Comparison of ENCODE assay signal across 1 cellular context in genomic region chr16:700684-701584, GRCh38.
A peak's percentile ranks its signal among the peaks of the same experiment; 100 is the strongest.
TF ChIP-seq lines count a peak whose summit lies in the region.

No MANE protein-coding gene starts in this region.

TF ChIP-seq in WTC11, 78 proteins besides CTCF, POLR2A, EP300 and RAD21 (continued from another document):
- TF ChIP-seq, protein P1, sequence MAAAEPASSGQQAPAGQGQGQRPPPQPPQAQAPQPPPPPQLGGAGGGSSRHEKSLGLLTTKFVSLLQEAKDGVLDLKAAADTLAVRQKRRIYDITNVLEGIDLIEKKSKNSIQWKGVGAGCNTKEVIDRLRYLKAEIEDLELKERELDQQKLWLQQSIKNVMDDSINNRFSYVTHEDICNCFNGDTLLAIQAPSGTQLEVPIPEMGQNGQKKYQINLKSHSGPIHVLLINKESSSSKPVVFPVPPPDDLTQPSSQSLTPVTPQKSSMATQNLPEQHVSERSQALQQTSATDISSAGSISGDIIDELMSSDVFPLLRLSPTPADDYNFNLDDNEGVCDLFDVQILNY (CRISPR knock-in tag; IDR thresholded peaks at IDR 0.05) = peak; percentile 96
- TF ChIP-seq SP1 (CRISPR knock-in tag; conservative IDR thresholded peaks at IDR 0.05) = peak; percentile 76
- peak; percentile 93; the same call in 1 of the 2 replicates for TF ChIP-seq STAT6 (CRISPR knock-in tag; conservative IDR thresholded peaks at IDR 0.05; ENCODE audit: low read depth)
- peak; percentile 91 for TF ChIP-seq E2F4 (CRISPR knock-in tag; IDR thresholded peaks at IDR 0.05; ENCODE audit: borderline replicate concordance, low read depth)
- no peak for TF ChIP-seq EMX1 (CRISPR knock-in tag; IDR thresholded peaks at IDR 0.05)
- peak; percentile 92 for TF ChIP-seq ETV6 (CRISPR knock-in tag; IDR thresholded peaks at IDR 0.05)
- TF ChIP-seq TEAD4 (CRISPR knock-in tag; IDR thresholded peaks at IDR 0.05) = peak; percentile 89; the same call in 1 of the 2 replicates
- TF ChIP-seq ELF4 (CRISPR knock-in tag; IDR thresholded peaks at IDR 0.05; ENCODE audit: low read depth) = peak; percentile 93
- no peak for TF ChIP-seq CREB1 (CRISPR knock-in tag; IDR thresholded peaks at IDR 0.05)
- peak; percentile 98 for TF ChIP-seq FOXP1 (CRISPR knock-in tag; IDR thresholded peaks at IDR 0.05; ENCODE audit: borderline replicate concordance)
- no peak for TF ChIP-seq ZNF423 (CRISPR knock-in tag; IDR thresholded peaks at IDR 0.05)
- peak; percentile 98 for TF ChIP-seq JUN (CRISPR knock-in tag; IDR thresholded peaks at IDR 0.05)
- no peak; the same call in 1 of the 2 replicates for TF ChIP-seq ZNF138 (CRISPR knock-in tag; conservative IDR thresholded peaks at IDR 0.05)
- no peak for TF ChIP-seq ZNF396 (CRISPR knock-in tag; IDR thresholded peaks at IDR 0.05; ENCODE audit: borderline replicate concordance)
- no peak for TF ChIP-seq ZNF425 (CRISPR knock-in tag; conservative IDR thresholded peaks at IDR 0.05)
- no peak for TF ChIP-seq ZSCAN18 (CRISPR knock-in tag; IDR thresholded peaks at IDR 0.05)
- TF ChIP-seq, protein P2, sequence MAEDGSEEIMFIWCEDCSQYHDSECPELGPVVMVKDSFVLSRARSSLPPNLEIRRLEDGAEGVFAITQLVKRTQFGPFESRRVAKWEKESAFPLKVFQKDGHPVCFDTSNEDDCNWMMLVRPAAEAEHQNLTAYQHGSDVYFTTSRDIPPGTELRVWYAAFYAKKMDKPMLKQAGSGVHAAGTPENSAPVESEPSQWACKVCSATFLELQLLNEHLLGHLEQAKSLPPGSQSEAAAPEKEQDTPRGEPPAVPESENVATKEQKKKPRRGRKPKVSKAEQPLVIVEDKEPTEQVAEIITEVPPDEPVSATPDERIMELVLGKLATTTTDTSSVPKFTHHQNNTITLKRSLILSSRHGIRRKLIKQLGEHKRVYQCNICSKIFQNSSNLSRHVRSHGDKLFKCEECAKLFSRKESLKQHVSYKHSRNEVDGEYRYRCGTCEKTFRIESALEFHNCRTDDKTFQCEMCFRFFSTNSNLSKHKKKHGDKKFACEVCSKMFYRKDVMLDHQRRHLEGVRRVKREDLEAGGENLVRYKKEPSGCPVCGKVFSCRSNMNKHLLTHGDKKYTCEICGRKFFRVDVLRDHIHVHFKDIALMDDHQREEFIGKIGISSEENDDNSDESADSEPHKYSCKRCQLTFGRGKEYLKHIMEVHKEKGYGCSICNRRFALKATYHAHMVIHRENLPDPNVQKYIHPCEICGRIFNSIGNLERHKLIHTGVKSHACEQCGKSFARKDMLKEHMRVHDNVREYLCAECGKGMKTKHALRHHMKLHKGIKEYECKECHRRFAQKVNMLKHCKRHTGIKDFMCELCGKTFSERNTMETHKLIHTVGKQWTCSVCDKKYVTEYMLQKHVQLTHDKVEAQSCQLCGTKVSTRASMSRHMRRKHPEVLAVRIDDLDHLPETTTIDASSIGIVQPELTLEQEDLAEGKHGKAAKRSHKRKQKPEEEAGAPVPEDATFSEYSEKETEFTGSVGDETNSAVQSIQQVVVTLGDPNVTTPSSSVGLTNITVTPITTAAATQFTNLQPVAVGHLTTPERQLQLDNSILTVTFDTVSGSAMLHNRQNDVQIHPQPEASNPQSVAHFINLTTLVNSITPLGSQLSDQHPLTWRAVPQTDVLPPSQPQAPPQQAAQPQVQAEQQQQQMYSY (CRISPR knock-in tag; IDR thresholded peaks at IDR 0.05) = no peak; the same call in 1 of the 2 replicates
- TF ChIP-seq, protein P3, sequence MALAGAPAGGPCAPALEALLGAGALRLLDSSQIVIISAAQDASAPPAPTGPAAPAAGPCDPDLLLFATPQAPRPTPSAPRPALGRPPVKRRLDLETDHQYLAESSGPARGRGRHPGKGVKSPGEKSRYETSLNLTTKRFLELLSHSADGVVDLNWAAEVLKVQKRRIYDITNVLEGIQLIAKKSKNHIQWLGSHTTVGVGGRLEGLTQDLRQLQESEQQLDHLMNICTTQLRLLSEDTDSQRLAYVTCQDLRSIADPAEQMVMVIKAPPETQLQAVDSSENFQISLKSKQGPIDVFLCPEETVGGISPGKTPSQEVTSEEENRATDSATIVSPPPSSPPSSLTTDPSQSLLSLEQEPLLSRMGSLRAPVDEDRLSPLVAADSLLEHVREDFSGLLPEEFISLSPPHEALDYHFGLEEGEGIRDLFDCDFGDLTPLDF (CRISPR knock-in tag; IDR thresholded peaks at IDR 0.05) = 0 out of 2 replicates have a peak, but pooled peaks have one; percentile 37
- TF ChIP-seq ZNF232 (CRISPR knock-in tag; IDR thresholded peaks at IDR 0.05) = peak; percentile 93
- TF ChIP-seq NFYB (CRISPR knock-in tag; conservative IDR thresholded peaks at IDR 0.05; ENCODE audit: low read depth) = peak; percentile 54; the same call in 1 of the 2 replicates
- 0 out of 2 replicates have a peak, but pooled peaks have one; percentile 57 for TF ChIP-seq CBFB (CRISPR knock-in tag; IDR thresholded peaks at IDR 0.05; ENCODE audit: low read depth)
